Comparison of ENCODE assay signal across 1 cellular context in the genomic region with DNA sequence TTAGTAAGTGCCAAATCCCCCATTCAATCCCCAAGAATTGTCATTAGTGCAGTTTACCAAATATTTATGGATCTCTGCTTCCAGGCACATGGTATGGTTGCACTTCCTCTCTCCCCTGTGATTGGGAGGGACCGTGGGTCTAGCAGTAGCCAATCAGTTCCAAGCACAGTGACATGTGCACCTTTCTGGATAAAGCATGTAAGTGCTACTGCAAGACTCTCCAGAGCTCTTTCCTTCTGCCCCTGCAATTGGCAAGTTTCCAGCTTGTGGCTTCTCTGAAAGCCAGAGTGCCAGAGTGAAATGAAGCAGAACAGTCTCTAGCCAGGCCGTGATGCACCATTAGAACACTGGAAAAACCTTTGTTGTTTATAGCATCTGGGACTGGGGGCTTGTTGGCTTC.
TF ChIP-seq lines count a peak whose summit lies in the region.

No MANE protein-coding gene starts in this region.

TF ChIP-seq in IMR-90, 13 proteins besides CTCF, POLR2A, EP300 and RAD21 (continued from another document):
- TF ChIP-seq USF2 (IDR thresholded peaks at IDR 0.05; ENCODE audit: low read depth, low read length), result no peak
- no peak for TF ChIP-seq SMC3 (IDR thresholded peaks at IDR 0.05; ENCODE audit: low read depth, low read length)
- TF ChIP-seq BHLHE40 (IDR thresholded peaks at IDR 0.05; ENCODE audit: low read depth, low read length), result no peak
